In genomic region chr3:168608926-168609325, GRCh38 we compare ENCODE assay signal across 21 cellular contexts.
"Had no signal": no experiment of that assay in that cellular context is flagged by ENCODE, and none has a peak within 500 bp of the region (broad histone marks: within the 10 kb centered on the region; RNA-seq: fewer than 3 reads in every experiment).

No MANE protein-coding gene starts in this region.

- H3K4me1 Mint-ChIP-seq: T-cell had no signal

- H3K27me3 Mint-ChIP-seq: T-cell had no signal

- H3K27ac ChIP-seq: SJSA1 had no signal

- H3K27me3 ChIP-seq: SJSA1 had no signal

- H3K4me1 ChIP-seq: SJSA1 had no signal

- H3K36me3 Mint-ChIP-seq: T-cell had no signal

- H3K4me3 Mint-ChIP-seq: T-cell had no signal

- DNase-seq: KBM-7, MV-4-11, NCI-H1048, NCI-H1105, NCI-H1417, NCI-H1436 treated with DMSO at 0.1 percent for 48 hours, NCI-H1694, NCI-H187 treated with DMSO at 0.1 percent for 48 hours, NCI-H2081, NCI-H2107, NCI-H345, NCI-H524, NCI-H526 treated with DMSO at 0.1 percent for 48 hours, NCI-H774, Right ventricle myocardium superior, RPMI8226, SIG-M5, SK-N-SH, SW 1271, T-cell had no signal

- H3K36me3 ChIP-seq: SJSA1 had no signal

- H3K9me3 ChIP-seq: SJSA1, SK-N-SH had no signal

- H3K4me3 ChIP-seq: SJSA1 had no signal

- H3K27ac Mint-ChIP-seq: T-cell had no signal

- H3K9me3 Mint-ChIP-seq: T-cell had no signal

- ATAC-seq: T-cell had no signal
